Comparison of ENCODE assay signal across 8 cellular contexts in genomic region chr21:28516996-28517592, GRCh38.
A peak's percentile ranks its signal among the peaks of the same experiment; 100 is the strongest.
DNase-seq lines count a peak whose midpoint lies in the region; ATAC-seq and TF ChIP-seq lines count a peak whose summit lies in the region.

No MANE protein-coding gene starts in this region.

- H3K27me3 ChIP-seq in WERI-Rb-1 (ENCODE audit: insufficient read depth, low read depth, severe bottlenecking) (peaks cover 23% of the 10 kb centered on the region), mammary epithelial cell (ENCODE audit: insufficient read depth, low read length) (no peaks in the 10 kb centered on the region)

- no TSS peak for BruUV-seq in mammary epithelial cell (replicated peaks; lab: Mats Ljungman, UMichigan)

- H3K27ac ChIP-seq in WERI-Rb-1 (no peak overlapping the region), mammary epithelial cell (ENCODE audit: insufficient read depth, low read depth, low read length) (no peak overlapping the region)

- H3K36me3 ChIP-seq in WERI-Rb-1, result no peaks in the 10 kb centered on the region
- no peaks in the 10 kb centered on the region for H3K36me3 ChIP-seq in mammary epithelial cell (ENCODE audit: insufficient read depth, low read length)

- no peak overlapping the region for H3K9ac ChIP-seq in mammary epithelial cell (ENCODE audit: insufficient read depth, low read length)

- H4K20me1 ChIP-seq in mammary epithelial cell (ENCODE audit: insufficient read depth, low read length), result no peaks in the 10 kb centered on the region

- TF ChIP-seq CTCF in WERI-Rb-1 (IDR thresholded peaks at IDR 0.05; ENCODE audit: low read depth, low read length) (peak; percentile 97), mammary epithelial cell (conservative IDR thresholded peaks at IDR 0.05 in 1 of 2, IDR thresholded peaks at IDR 0.05 in 1 of 2; ENCODE audit: extremely low read depth in 1 of 2, insufficient read depth in 1 of 2, low read depth in 1 of 2, low read length in 2 of 2) (peak; percentile 59 to 91)

- peak; percentile 99 for ATAC-seq in HG02678 (IDR thresholded peaks at IDR 0.05; ENCODE audit: unreplicated experiment)

- H3K79me2 ChIP-seq in mammary epithelial cell (ENCODE audit: insufficient read depth, low read length), result no peaks in the 10 kb centered on the region

- H3K4me2 ChIP-seq in mammary epithelial cell (ENCODE audit: insufficient read depth, low read depth, low read length), result no peak overlapping the region

- WGBS in mammary epithelial cell (ENCODE audit: low coverage, missing lambda C conversion rate), result 82% methylated on average over 4 of the region's 6 CpGs

- intact Hi-C loops in mammary epithelial cell (cut with micrococcal nuclease), result loop anchor here (1.0 to 2.0 kb wide), 3 partner anchors 128 to 1668 kb away; no protein-coding TSS in a partner anchor

- peaks cover under 1% of the 10 kb centered on the region for H3K4me1 ChIP-seq in mammary epithelial cell (ENCODE audit: insufficient read depth, low read length)

- DNase-seq in NCI-H1436 (lab: John Stamatoyannopoulos, UW), result peak; percentile 23
- DNase-seq in NCI-H1436 treated with DMSO at 0.1 percent for 48 hours (lab: John Stamatoyannopoulos, UW), result no peak
- DNase-seq in NCI-H1092 treated with DMSO at 0.1 percent for 48 hours (lab: John Stamatoyannopoulos, UW), result peak; percentile 66
- peak; percentile 84 for DNase-seq in WERI-Rb-1
- peak; percentile 47 for DNase-seq in mammary epithelial cell
- DNase-seq in left kidney (ENCODE audit: low read depth, low spot score), result peak; percentile 87
- DNase-seq in stimulated activated CD4-positive, alpha-beta T cell treated with anti-CD3 and anti-CD28 coated beads, TNF-alpha, amount 100 ng/mL, for 24 hours (ENCODE audit: low read depth in 3 of 3), result peak; percentile 19 to 46 (median 26)

- dilution Hi-C loops in mammary epithelial cell (cut with HindIII; ENCODE audit: low sequenced_read_pairs), result no loop called here

- in situ Hi-C loops in mammary epithelial cell (cut with MboI; ENCODE audit: low sequenced_read_pairs in 2 of 2), result no loop called here

- H3K4me3 ChIP-seq in WERI-Rb-1 (ENCODE audit: low read depth, low read length) (no peak overlapping the region), mammary epithelial cell (replicated peaks in 1 of 3; ENCODE audit: insufficient read depth in 1 of 3, low read depth in 2 of 3, low read length in 3 of 3) (no peak overlapping the region)

- H3K9me3 ChIP-seq in WERI-Rb-1 (ENCODE audit: severe bottlenecking), result no peaks in the 10 kb centered on the region
- no peaks in the 10 kb centered on the region for H3K9me3 ChIP-seq in mammary epithelial cell (replicated peaks; ENCODE audit: insufficient read depth, low read length)

- H2AFZ ChIP-seq in mammary epithelial cell (ENCODE audit: low read depth, low read length), result peak overlapping the region; percentile 60

- CTCF ChIA-PET in mammary epithelial cell (lab: Charles Lee; ENCODE audit: low non-redundant PET), result interaction anchor here (0.8 to 1.1 kb wide), 2 partner anchors 228 to 229 kb away, joined by 3 to 5 read pairs; no protein-coding TSS in a partner anchor
